Comparison of ENCODE assay signal across 1 cellular context in genomic region chr3:160440687-160441086, GRCh38.
A peak's percentile ranks its signal among the peaks of the same experiment; 100 is the strongest.
TF ChIP-seq lines count a peak whose summit lies in the region.

No MANE protein-coding gene starts in this region.

TF ChIP-seq in HEK293, 187 proteins besides CTCF, POLR2A, EP300 and RAD21 (continued from another document and continues in another):
- TF ChIP-seq, protein P1, sequence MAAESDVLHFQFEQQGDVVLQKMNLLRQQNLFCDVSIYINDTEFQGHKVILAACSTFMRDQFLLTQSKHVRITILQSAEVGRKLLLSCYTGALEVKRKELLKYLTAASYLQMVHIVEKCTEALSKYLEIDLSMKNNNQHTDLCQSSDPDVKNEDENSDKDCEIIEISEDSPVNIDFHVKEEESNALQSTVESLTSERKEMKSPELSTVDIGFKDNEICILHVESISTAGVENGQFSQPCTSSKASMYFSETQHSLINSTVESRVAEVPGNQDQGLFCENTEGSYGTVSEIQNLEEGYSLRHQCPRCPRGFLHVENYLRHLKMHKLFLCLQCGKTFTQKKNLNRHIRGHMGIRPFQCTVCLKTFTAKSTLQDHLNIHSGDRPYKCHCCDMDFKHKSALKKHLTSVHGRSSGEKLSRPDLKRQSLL (tag by site-specific recombination; IDR thresholded peaks at IDR 0.05), result peak; percentile 73; the same call in 1 of the 2 replicates
- TF ChIP-seq ZNF394 (tag by site-specific recombination; IDR thresholded peaks at IDR 0.05; ENCODE audit: borderline replicate concordance) (0 out of 2 replicates have a peak, but pooled peaks have one; percentile 11), FEZF1 (tag by site-specific recombination; IDR thresholded peaks at IDR 0.05) (peak; percentile 96), ZNF16 (tag by site-specific recombination; IDR thresholded peaks at IDR 0.05; ENCODE audit: low read depth) (no peak), ZNF266 (tag by site-specific recombination; IDR thresholded peaks at IDR 0.05; ENCODE audit: low read depth) (no peak), IKZF3 (tag by site-specific recombination; IDR thresholded peaks at IDR 0.05) (peak; percentile 76), OSR2 (tag by site-specific recombination; IDR thresholded peaks at IDR 0.05) (peak; percentile 96), ZBTB20 (tag by site-specific recombination; IDR thresholded peaks at IDR 0.05) (no peak), ZNF2 (tag by site-specific recombination; IDR thresholded peaks at IDR 0.05) (no peak), ZNF366 (tag by site-specific recombination; conservative IDR thresholded peaks at IDR 0.05) (0 out of 2 replicates have a peak, but pooled peaks have one; percentile 15), ZNF776 (tag by site-specific recombination; IDR thresholded peaks at IDR 0.05; ENCODE audit: borderline replicate concordance) (no peak), TRIM28 (IDR thresholded peaks at IDR 0.05; ENCODE audit: borderline replicate concordance, low read length) (0 out of 2 replicates have a peak, but pooled peaks have one; percentile 68), ZNF580 (tag by site-specific recombination; IDR thresholded peaks at IDR 0.05) (peak; percentile 70), ZXDB (tag by site-specific recombination; IDR thresholded peaks at IDR 0.05) (peak; percentile 82), ZNF112 (tag by site-specific recombination; IDR thresholded peaks at IDR 0.05) (no peak), ZNF518A (tag by site-specific recombination; conservative IDR thresholded peaks at IDR 0.05; ENCODE audit: low read depth) (no peak), ZNF48 (tag by site-specific recombination; IDR thresholded peaks at IDR 0.05) (no peak), ZNF18 (tag by site-specific recombination; IDR thresholded peaks at IDR 0.05) (peak; percentile 82), GLIS2 (tag by site-specific recombination; IDR thresholded peaks at IDR 0.05) (peak; percentile 49), ZNF488 (tag by site-specific recombination; IDR thresholded peaks at IDR 0.05) (no peak), ZNF660 (tag by site-specific recombination; IDR thresholded peaks at IDR 0.05) (no peak), ZNF558 (tag by site-specific recombination; IDR thresholded peaks at IDR 0.05) (no peak), PRDM4 (tag by site-specific recombination; IDR thresholded peaks at IDR 0.05) (peak; percentile 72), YY1 (tag by site-specific recombination; IDR thresholded peaks at IDR 0.05) (no peak), ZNF138 (tag by site-specific recombination; IDR thresholded peaks at IDR 0.05; ENCODE audit: borderline replicate concordance) (no peak), KLF1 (tag by site-specific recombination; IDR thresholded peaks at IDR 0.05) (no peak), ZNF76 (tag by site-specific recombination; IDR thresholded peaks at IDR 0.05; ENCODE audit: borderline replicate concordance, low read depth) (no peak)
- TF ChIP-seq, protein P2, sequence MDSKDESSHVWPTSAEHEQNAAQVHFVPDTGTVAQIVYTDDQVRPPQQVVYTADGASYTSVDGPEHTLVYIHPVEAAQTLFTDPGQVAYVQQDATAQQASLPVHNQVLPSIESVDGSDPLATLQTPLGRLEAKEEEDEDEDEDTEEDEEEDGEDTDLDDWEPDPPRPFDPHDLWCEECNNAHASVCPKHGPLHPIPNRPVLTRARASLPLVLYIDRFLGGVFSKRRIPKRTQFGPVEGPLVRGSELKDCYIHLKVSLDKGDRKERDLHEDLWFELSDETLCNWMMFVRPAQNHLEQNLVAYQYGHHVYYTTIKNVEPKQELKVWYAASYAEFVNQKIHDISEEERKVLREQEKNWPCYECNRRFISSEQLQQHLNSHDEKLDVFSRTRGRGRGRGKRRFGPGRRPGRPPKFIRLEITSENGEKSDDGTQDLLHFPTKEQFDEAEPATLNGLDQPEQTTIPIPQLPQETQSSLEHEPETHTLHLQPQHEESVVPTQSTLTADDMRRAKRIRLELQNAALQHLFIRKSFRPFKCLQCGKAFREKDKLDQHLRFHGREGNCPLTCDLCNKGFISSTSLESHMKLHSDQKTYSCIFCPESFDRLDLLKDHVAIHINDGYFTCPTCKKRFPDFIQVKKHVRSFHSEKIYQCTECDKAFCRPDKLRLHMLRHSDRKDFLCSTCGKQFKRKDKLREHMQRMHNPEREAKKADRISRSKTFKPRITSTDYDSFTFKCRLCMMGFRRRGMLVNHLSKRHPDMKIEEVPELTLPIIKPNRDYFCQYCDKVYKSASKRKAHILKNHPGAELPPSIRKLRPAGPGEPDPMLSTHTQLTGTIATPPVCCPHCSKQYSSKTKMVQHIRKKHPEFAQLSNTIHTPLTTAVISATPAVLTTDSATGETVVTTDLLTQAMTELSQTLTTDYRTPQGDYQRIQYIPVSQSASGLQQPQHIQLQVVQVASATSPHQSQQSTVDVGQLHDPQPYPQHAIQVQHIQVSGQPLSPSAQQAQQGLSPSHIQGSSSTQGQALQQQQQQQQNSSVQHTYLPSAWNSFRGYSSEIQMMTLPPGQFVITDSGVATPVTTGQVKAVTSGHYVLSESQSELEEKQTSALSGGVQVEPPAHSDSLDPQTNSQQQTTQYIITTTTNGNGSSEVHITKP (tag by site-specific recombination; IDR thresholded peaks at IDR 0.05), result peak; percentile 46; the same call in 1 of the 2 replicates
- TF ChIP-seq, protein P3, sequence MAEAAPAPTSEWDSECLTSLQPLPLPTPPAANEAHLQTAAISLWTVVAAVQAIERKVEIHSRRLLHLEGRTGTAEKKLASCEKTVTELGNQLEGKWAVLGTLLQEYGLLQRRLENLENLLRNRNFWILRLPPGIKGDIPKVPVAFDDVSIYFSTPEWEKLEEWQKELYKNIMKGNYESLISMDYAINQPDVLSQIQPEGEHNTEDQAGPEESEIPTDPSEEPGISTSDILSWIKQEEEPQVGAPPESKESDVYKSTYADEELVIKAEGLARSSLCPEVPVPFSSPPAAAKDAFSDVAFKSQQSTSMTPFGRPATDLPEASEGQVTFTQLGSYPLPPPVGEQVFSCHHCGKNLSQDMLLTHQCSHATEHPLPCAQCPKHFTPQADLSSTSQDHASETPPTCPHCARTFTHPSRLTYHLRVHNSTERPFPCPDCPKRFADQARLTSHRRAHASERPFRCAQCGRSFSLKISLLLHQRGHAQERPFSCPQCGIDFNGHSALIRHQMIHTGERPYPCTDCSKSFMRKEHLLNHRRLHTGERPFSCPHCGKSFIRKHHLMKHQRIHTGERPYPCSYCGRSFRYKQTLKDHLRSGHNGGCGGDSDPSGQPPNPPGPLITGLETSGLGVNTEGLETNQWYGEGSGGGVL (tag by site-specific recombination; IDR thresholded peaks at IDR 0.05), result no peak
- TF ChIP-seq, protein P4, sequence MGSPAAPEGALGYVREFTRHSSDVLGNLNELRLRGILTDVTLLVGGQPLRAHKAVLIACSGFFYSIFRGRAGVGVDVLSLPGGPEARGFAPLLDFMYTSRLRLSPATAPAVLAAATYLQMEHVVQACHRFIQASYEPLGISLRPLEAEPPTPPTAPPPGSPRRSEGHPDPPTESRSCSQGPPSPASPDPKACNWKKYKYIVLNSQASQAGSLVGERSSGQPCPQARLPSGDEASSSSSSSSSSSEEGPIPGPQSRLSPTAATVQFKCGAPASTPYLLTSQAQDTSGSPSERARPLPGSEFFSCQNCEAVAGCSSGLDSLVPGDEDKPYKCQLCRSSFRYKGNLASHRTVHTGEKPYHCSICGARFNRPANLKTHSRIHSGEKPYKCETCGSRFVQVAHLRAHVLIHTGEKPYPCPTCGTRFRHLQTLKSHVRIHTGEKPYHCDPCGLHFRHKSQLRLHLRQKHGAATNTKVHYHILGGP (tag by site-specific recombination; IDR thresholded peaks at IDR 0.05), result no peak
- TF ChIP-seq, protein P5, sequence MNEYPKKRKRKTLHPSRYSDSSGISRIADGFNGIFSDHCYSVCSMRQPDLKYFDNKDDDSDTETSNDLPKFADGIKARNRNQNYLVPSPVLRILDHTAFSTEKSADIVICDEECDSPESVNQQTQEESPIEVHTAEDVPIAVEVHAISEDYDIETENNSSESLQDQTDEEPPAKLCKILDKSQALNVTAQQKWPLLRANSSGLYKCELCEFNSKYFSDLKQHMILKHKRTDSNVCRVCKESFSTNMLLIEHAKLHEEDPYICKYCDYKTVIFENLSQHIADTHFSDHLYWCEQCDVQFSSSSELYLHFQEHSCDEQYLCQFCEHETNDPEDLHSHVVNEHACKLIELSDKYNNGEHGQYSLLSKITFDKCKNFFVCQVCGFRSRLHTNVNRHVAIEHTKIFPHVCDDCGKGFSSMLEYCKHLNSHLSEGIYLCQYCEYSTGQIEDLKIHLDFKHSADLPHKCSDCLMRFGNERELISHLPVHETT (tag by site-specific recombination; IDR thresholded peaks at IDR 0.05), result peak; percentile 63; the same call in 1 of the 2 replicates
- TF ChIP-seq, protein P6, sequence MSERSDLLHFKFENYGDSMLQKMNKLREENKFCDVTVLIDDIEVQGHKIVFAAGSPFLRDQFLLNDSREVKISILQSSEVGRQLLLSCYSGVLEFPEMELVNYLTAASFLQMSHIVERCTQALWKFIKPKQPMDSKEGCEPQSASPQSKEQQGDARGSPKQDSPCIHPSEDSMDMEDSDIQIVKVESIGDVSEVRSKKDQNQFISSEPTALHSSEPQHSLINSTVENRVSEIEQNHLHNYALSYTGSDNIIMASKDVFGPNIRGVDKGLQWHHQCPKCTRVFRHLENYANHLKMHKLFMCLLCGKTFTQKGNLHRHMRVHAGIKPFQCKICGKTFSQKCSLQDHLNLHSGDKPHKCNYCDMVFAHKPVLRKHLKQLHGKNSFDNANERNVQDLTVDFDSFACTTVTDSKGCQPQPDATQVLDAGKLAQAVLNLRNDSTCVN (tag by site-specific recombination; optimal IDR thresholded peaks at IDR 0.05), result no peak
